ENCODE assay signal across 8 cellular contexts in genomic region chr9:137423810-137424291, GRCh38. TPM values are rescaled to one million over a fixed set of nuclear protein-coding genes. Genes with fewer than 3 reads are reported as not detected.
DNase-seq lines count a peak whose midpoint lies in the region; ATAC-seq and TF ChIP-seq lines count a peak whose summit lies in the region.

No MANE protein-coding gene starts in this region.

- no peak for TF ChIP-seq EP300 in stomach (IDR thresholded peaks at IDR 0.05)

- H4K20me1 ChIP-seq in BLaER1 treated with 17β-estradiol and CSF1 and Interleukin-3, amounts not matched to agents 10 nM and 100 nM: peaks cover 0 to 12% (median 0%) of the 10 kb centered on the region in 11 experiments; a peak in 5 of 22 replicates

- no peaks in the 10 kb centered on the region for H3K9me3 ChIP-seq in BLaER1 treated with 17β-estradiol and CSF1 and Interleukin-3, amounts not matched to agents 10 nM and 100 nM (replicated peaks in 1 of 11)
- H3K9me3 ChIP-seq in HAP-1 (no peaks in the 10 kb centered on the region), iPS-18a (ENCODE audit: control insufficient read depth, low read depth, low read length) (no peaks in the 10 kb centered on the region), stomach (no peaks in the 10 kb centered on the region)

- H3K9me3 Mint-ChIP-seq in activated CD4-positive, alpha-beta memory T cell treated with anti-CD3 and anti-CD28 coated beads for 36 hours: no peaks in the 10 kb centered on the region

- no peak for TF ChIP-seq POLR2A in stomach (IDR thresholded peaks at IDR 0.05)

- peaks cover 2 to 41% (median 31%) of the 10 kb centered on the region in 11 experiments for H3K27me3 ChIP-seq in BLaER1 treated with 17β-estradiol and CSF1 and Interleukin-3, amounts not matched to agents 10 nM and 100 nM
- no peaks in the 10 kb centered on the region for H3K27me3 ChIP-seq in HAP-1 (ENCODE audit: low read depth)
- peaks cover 13% of the 10 kb centered on the region for H3K27me3 ChIP-seq in iPS-18a (ENCODE audit: control insufficient read depth, insufficient read depth, low read length)
- no peaks in the 10 kb centered on the region for H3K27me3 ChIP-seq in stomach

- peak overlapping the region; percentile 76 to 99 (median 96); a peak in 18 of 20 replicates for H3K4me3 ChIP-seq in BLaER1 treated with 17β-estradiol and CSF1 and Interleukin-3, amounts not matched to agents 10 nM and 100 nM
- peak overlapping the region; percentile 67 for H3K4me3 ChIP-seq in HAP-1
- H3K4me3 ChIP-seq in iPS-18a (ENCODE audit: low read length): peak overlapping the region; percentile 21
- peak overlapping the region; percentile 88 to 99 (median 96) for H3K4me3 ChIP-seq in stomach

- H3K9ac ChIP-seq in BLaER1 treated with 17β-estradiol and CSF1 and Interleukin-3, amounts not matched to agents 10 nM and 100 nM: peak overlapping the region in 8 of 11 experiments; percentile 19 to 89 (median 52); a peak in 10 of 22 replicates
- no peak overlapping the region for H3K9ac ChIP-seq in iPS-18a (ENCODE audit: low read length)

- CTCF ChIA-PET in activated CD4-positive, alpha-beta memory T cell treated with anti-CD3 and anti-CD28 coated beads for 36 hours (lab: Charles Lee): interaction anchor here (0.7 to 1.5 kb wide), 3 partner anchors 14 to 122 kb away, joined by 3 to 4 read pairs (median 3); partner anchors contain the start of gene NRARP

- ATAC-seq in HG02973 (IDR thresholded peaks at IDR 0.05; ENCODE audit: unreplicated experiment): no peak
- no peak for ATAC-seq in HG02759 (IDR thresholded peaks at IDR 0.05; ENCODE audit: unreplicated experiment)

- no peak for TF ChIP-seq CTCF in stomach (IDR thresholded peaks at IDR 0.05)

- DNase-seq in HAP-1 (ENCODE audit: low spot score in 2 of 2): peak in 1 of 2 experiments; percentile 40
- DNase-seq in activated CD4-positive, alpha-beta memory T cell treated with anti-CD3 and anti-CD28 coated beads for 36 hours: no peak
- DNase-seq in stomach: peak; percentile 71
- DNase-seq in NCI-H1930 (lab: John Stamatoyannopoulos, UW): no peak

- H3K27ac ChIP-seq in BLaER1 treated with 17β-estradiol and CSF1 and Interleukin-3, amounts not matched to agents 10 nM and 100 nM: peak overlapping the region in 4 of 11 experiments; percentile 43 to 65 (median 57); a peak in 9 of 22 replicates
- H3K27ac ChIP-seq in iPS-18a (ENCODE audit: low read length): no peak overlapping the region
- H3K27ac ChIP-seq in stomach: peak overlapping the region; percentile 91 to 95 (median 92)

- 4 to 44% (median 18%) methylated on average over 17 to 39 of the region's 39 CpGs for WGBS in stomach, 5 donors

- POLR2A ChIA-PET in activated CD4-positive, alpha-beta memory T cell treated with anti-CD3 and anti-CD28 coated beads for 36 hours (lab: Charles Lee): no interaction called here

- peaks cover 40 to 77% (median 63%) of the 10 kb centered on the region in 10 experiments for H3K4me1 ChIP-seq in BLaER1 treated with 17β-estradiol and CSF1 and Interleukin-3, amounts not matched to agents 10 nM and 100 nM
- peaks cover under 1% of the 10 kb centered on the region; the same call in 1 of the 2 replicates for H3K4me1 ChIP-seq in HAP-1
- H3K4me1 ChIP-seq in iPS-18a (ENCODE audit: control insufficient read depth, low read depth, low read length): no peaks in the 10 kb centered on the region
- H3K4me1 ChIP-seq in stomach: peaks cover 17 to 56% (median 45%) of the 10 kb centered on the region in 4 donors

- peak overlapping the region; percentile 72 to 100 (median 94) for H3K4me2 ChIP-seq in BLaER1 treated with 17β-estradiol and CSF1 and Interleukin-3, amounts not matched to agents 10 nM and 100 nM

- in situ Hi-C loops in HAP-1 (cut with MboI; ENCODE audit: low sequenced_read_pairs): no loop called here

- H3K27ac Mint-ChIP-seq in activated CD4-positive, alpha-beta memory T cell treated with anti-CD3 and anti-CD28 coated beads for 36 hours: no peak overlapping the region

- intact Hi-C loops in activated CD4-positive, alpha-beta memory T cell treated with anti-CD3 and anti-CD28 coated beads for 36 hours (cut with micrococcal nuclease): loop anchor here (1.0 to 2.0 kb wide), 3 partner anchors 21 to 181 kb away; partner anchors contain the start of genes ARRDC1 and NSMF
- intact Hi-C loops in stomach (cut with DNase I; ENCODE audit: low total_unique reads): no loop called here

- H3K4me1 Mint-ChIP-seq in activated CD4-positive, alpha-beta memory T cell treated with anti-CD3 and anti-CD28 coated beads for 36 hours (ENCODE audit: low read depth): peaks cover 8% of the 10 kb centered on the region

- H3K36me3 ChIP-seq in BLaER1 treated with 17β-estradiol and CSF1 and Interleukin-3, amounts not matched to agents 10 nM and 100 nM: no peaks in the 10 kb centered on the region
- H3K36me3 ChIP-seq in HAP-1 (replicated peaks) (0 out of 2 replicates have a peak, but pooled peaks cover 3% of the 10 kb centered on the region), iPS-18a (ENCODE audit: control insufficient read depth, low read depth, low read length) (no peaks in the 10 kb centered on the region), stomach (no peaks in the 10 kb centered on the region)

- H3K4me3 Mint-ChIP-seq in activated CD4-positive, alpha-beta memory T cell treated with anti-CD3 and anti-CD28 coated beads for 36 hours: peak overlapping the region; percentile 51

- H3K36me3 Mint-ChIP-seq in activated CD4-positive, alpha-beta memory T cell treated with anti-CD3 and anti-CD28 coated beads for 36 hours: peaks cover 2% of the 10 kb centered on the region

- no peaks in the 10 kb centered on the region for H3K27me3 Mint-ChIP-seq in activated CD4-positive, alpha-beta memory T cell treated with anti-CD3 and anti-CD28 coated beads for 36 hours

RNA-seq across cellular contexts. Expression of gene NOXA1, which starts 0.7 kb away (rescaled TPM):
- 1 to 10 TPM; 1.1 TPM for total RNA-seq in activated CD4-positive, alpha-beta memory T cell treated with anti-CD3 and anti-CD28 coated beads for 36 hours
- 10 to 100 TPM in 2 of 5 donors, 1 to 10 TPM in 3; 3.5 to 43.2 (median 8.3) TPM for total RNA-seq in stomach
- polyA plus RNA-seq in stomach: 10 to 100 TPM; 14.4 to 20.5 (median 15.1) TPM

RNA-seq across cellular contexts. Expression of gene EXD3, which starts 0.9 kb away (rescaled TPM):
- 10 to 100 TPM; 13.5 to 13.6 TPM for total RNA-seq in activated CD4-positive, alpha-beta memory T cell treated with anti-CD3 and anti-CD28 coated beads for 36 hours
- 100 to 1,000 TPM in 1 of 5 donors, 10 to 100 TPM in 4; 12.9 to 105 (median 28.1) TPM for total RNA-seq in stomach
- polyA plus RNA-seq in stomach: 10 to 100 TPM; 17.4 to 27.3 (median 20.7) TPM

RNA-seq across cellular contexts. Expression of gene ENTPD8, which starts 17.3 kb away (rescaled TPM):
- total RNA-seq in activated CD4-positive, alpha-beta memory T cell treated with anti-CD3 and anti-CD28 coated beads for 36 hours: not detected
- 10 to 100 TPM in 2 of 5 donors, 1 to 10 TPM in 1, under 1 TPM in 2; 0.89 to 37.9 (median 5.9) TPM for total RNA-seq in stomach
- 10 to 100 TPM in 1 of 3 donors, 1 to 10 TPM in 2; 2.8 to 16.2 (median 7.6) TPM for polyA plus RNA-seq in stomach

RNA-seq across cellular contexts. Expression of gene NSMF, which starts 35.3 kb away (rescaled TPM):
- 10 to 100 TPM; 29.9 to 31.6 TPM for total RNA-seq in activated CD4-positive, alpha-beta memory T cell treated with anti-CD3 and anti-CD28 coated beads for 36 hours
- 10 to 100 TPM; 11.7 to 84.9 (median 56.6) TPM for total RNA-seq in stomach
- 10 to 100 TPM; 20.3 to 45.4 (median 28.9) TPM for polyA plus RNA-seq in stomach

Comparison
In these comparisons a context has a peak if more than half of its experiments do, and no peak if none do; other contexts are left out.
1. H3K4me3 ChIP-seq: peak in every context shown above with its lines; median percentile 96 in stomach; 96 in BLaER1 treated with 17β-estradiol and CSF1 and Interleukin-3, amounts not matched to agents 10 nM and 100 nM; 67 in HAP-1; 21 in iPS-18a.